In genomic region chr19:37778613-37779138, GRCh38 we compare ENCODE assay signal across 7 cellular contexts. TPM values are rescaled to one million over a fixed set of nuclear protein-coding genes. Genes with fewer than 3 reads are reported as not detected.
DNase-seq lines count a peak whose midpoint lies in the region; TF ChIP-seq lines count a peak whose summit lies in the region.

No MANE protein-coding gene starts in this region.

- H3K27me3 ChIP-seq in kidney epithelial cell (ENCODE audit: control insufficient read depth, insufficient read depth, low read length), result no peaks in the 10 kb centered on the region

- H3K4me3 ChIP-seq in GM08714 (ENCODE audit: low read length) (peak overlapping the region; percentile 69), kidney epithelial cell (ENCODE audit: low read depth, low read length) (peak overlapping the region; percentile 93)

- TF ChIP-seq CTCF in kidney epithelial cell (IDR thresholded peaks at IDR 0.05; ENCODE audit: insufficient read depth, low read length, poor library complexity, severe bottlenecking), result no peak

- H3K36me3 ChIP-seq in kidney epithelial cell (ENCODE audit: control insufficient read depth, insufficient read depth, low read length), result no peaks in the 10 kb centered on the region

- DNase-seq in HPDE6-E6E7 (ENCODE audit: extremely low spot score) (peak; percentile 29), kidney epithelial cell (ENCODE audit: low read depth) (no peak), substantia nigra (lab: John Stamatoyannopoulos, UW) (peak in 2 of 49 donors; percentile 1 to 7), SIG-M5 (lab: John Stamatoyannopoulos, UW) (no peak), NCI-H2171 (lab: John Stamatoyannopoulos, UW) (no peak)

- H3K27ac ChIP-seq in angular gyrus (ENCODE audit: low read depth, low read length) (peak overlapping the region; percentile 78), substantia nigra (ENCODE audit: low read depth, low read length, poor library complexity, severe bottlenecking) (peak overlapping the region; percentile 78)

RNA-seq across cellular contexts. Expression of gene ZNF573, which starts 0.7 kb away (rescaled TPM):
- total RNA-seq in kidney epithelial cell, result 3.1 and 14.1 TPM in 2 replicates

RNA-seq across cellular contexts. Expression of gene ZNF607, which starts 59.1 kb away (rescaled TPM):
- 3.9 and 5.3 TPM in 2 replicates for total RNA-seq in kidney epithelial cell
